Comparison of ENCODE assay signal across 16 cellular contexts in genomic region chr7:151800391-151800790, GRCh38.
DNase-seq lines count a peak whose midpoint lies in the region; ATAC-seq, FAIRE-seq and TF ChIP-seq lines count a peak whose summit lies in the region.
"Had no signal": no experiment of that assay in that cellular context is flagged by ENCODE, and none has a peak within 500 bp of the region (broad histone marks: within the 10 kb centered on the region; RNA-seq: fewer than 3 reads in every experiment).

No MANE protein-coding gene starts in this region.

- no peaks in the 10 kb centered on the region for H3K9me3 ChIP-seq in left ventricle myocardium inferior (replicated peaks)
- no peaks in the 10 kb centered on the region for H3K9me3 ChIP-seq in heart right ventricle
- H3K9me3 ChIP-seq in kidney (ENCODE audit: control insufficient read depth in 1 of 2, low read length in 2 of 2): no peaks in the 10 kb centered on the region
- no peaks in the 10 kb centered on the region for H3K9me3 ChIP-seq in spleen

- H3K4me3 ChIP-seq in left ventricle myocardium inferior (no peak overlapping the region), heart right ventricle (no peak overlapping the region), kidney (ENCODE audit: low read length in 2 of 2) (no peak overlapping the region), spleen (no peak overlapping the region)
- H3K4me3 ChIP-seq: BLaER1 treated with 17β-estradiol and CSF1 and Interleukin-3, amounts not matched to agents 10 nM and 100 nM; GM23338 had no signal

- intact Hi-C loops in left ventricle myocardium inferior (cut with micrococcal nuclease): no loop called here
- intact Hi-C loops in heart right ventricle (cut with DNase I): no loop called here
- intact Hi-C loops in kidney (cut with DNase I): no loop called here
- intact Hi-C loops in spleen (cut with DNase I; ENCODE audit: low total_unique reads): no loop called here

- H3K4me1 ChIP-seq in left ventricle myocardium inferior (peaks cover 24% of the 10 kb centered on the region), heart right ventricle (peaks cover 0 to 28% (median 10%) of the 10 kb centered on the region in 9 donors), kidney (ENCODE audit: control insufficient read depth in 1 of 2, insufficient read depth in 1 of 2, low read depth in 1 of 2, low read length in 2 of 2) (peaks cover 8 to 14% of the 10 kb centered on the region in 2 donors), spleen (peaks cover 1 to 33% (median 18%) of the 10 kb centered on the region in 6 donors)

- no peaks in the 10 kb centered on the region for H3K36me3 Mint-ChIP-seq in activated T-helper 17 cell treated with anti-CD3 and anti-CD28 coated beads, Interleukin-2, amount 50 U/mL, for 72 hours (ENCODE audit: low read depth)

- peak; percentile 6 for DNase-seq in left ventricle myocardium inferior
- DNase-seq in heart right ventricle: no peak
- DNase-seq in kidney: peak; percentile 26
- DNase-seq in spleen: peak; percentile 59
- no peak for DNase-seq in activated CD4-positive, CD25-positive, alpha-beta regulatory T cell (lab: John Stamatoyannopoulos, UW)
- DNase-seq: ACHN; Calu3; CD4-positive, alpha-beta T cell; DMS 273 treated with DMSO at 0.1 percent for 48 hours; H7 had no signal

- peaks cover 15% of the 10 kb centered on the region for H3K4me1 Mint-ChIP-seq in activated T-helper 17 cell treated with anti-CD3 and anti-CD28 coated beads, Interleukin-2, amount 50 U/mL, for 72 hours
- H3K4me1 Mint-ChIP-seq: GM23338 had no signal

- H3K9ac ChIP-seq in kidney (ENCODE audit: low read length in 2 of 2): no peak overlapping the region
- H3K9ac ChIP-seq: BLaER1 treated with 17β-estradiol and CSF1 and Interleukin-3, amounts not matched to agents 10 nM and 100 nM had no signal

- H3K9me3 Mint-ChIP-seq in activated T-helper 17 cell treated with anti-CD3 and anti-CD28 coated beads, Interleukin-2, amount 50 U/mL, for 72 hours: no peaks in the 10 kb centered on the region
- H3K9me3 Mint-ChIP-seq: CD4-positive, alpha-beta T cell; GM23338 had no signal

- peak overlapping the region; percentile 28 for H3K27ac Mint-ChIP-seq in activated T-helper 17 cell treated with anti-CD3 and anti-CD28 coated beads, Interleukin-2, amount 50 U/mL, for 72 hours
- H3K27ac Mint-ChIP-seq: CD4-positive, alpha-beta T cell; GM23338 had no signal

- no peak for FAIRE-seq in kidney (lab: Jason Lieb, UNC)
- FAIRE-seq: HTR-8/SVneo had no signal

- no peak overlapping the region for H3K4me3 Mint-ChIP-seq in activated T-helper 17 cell treated with anti-CD3 and anti-CD28 coated beads, Interleukin-2, amount 50 U/mL, for 72 hours
- H3K4me3 Mint-ChIP-seq: CD4-positive, alpha-beta T cell; GM23338 had no signal

- WGBS in heart right ventricle, 2 donors: 94 to 98% methylated on average over 7 of the region's 7 CpGs
- 72 to 95% (median 92%) methylated on average over 7 of the region's 7 CpGs for WGBS in spleen, 5 donors

- H3K36me3 ChIP-seq in left ventricle myocardium inferior: no peaks in the 10 kb centered on the region
- no peaks in the 10 kb centered on the region for H3K36me3 ChIP-seq in heart right ventricle
- H3K36me3 ChIP-seq in kidney (ENCODE audit: control insufficient read depth in 1 of 2, insufficient read depth in 2 of 2, low read length in 2 of 2): no peaks in the 10 kb centered on the region
- peaks cover 0 to 8% (median 0%) of the 10 kb centered on the region in 6 donors for H3K36me3 ChIP-seq in spleen

- no peak for ATAC-seq in heart right ventricle
- no peak for ATAC-seq in activated T-helper 17 cell treated with anti-CD3 and anti-CD28 coated beads, Interleukin-2, amount 50 U/mL, for 72 hours (replicated peaks)
- no peak for ATAC-seq in GM21717 (IDR thresholded peaks at IDR 0.05; ENCODE audit: unreplicated experiment)
- ATAC-seq in HG03460 (IDR thresholded peaks at IDR 0.05; ENCODE audit: unreplicated experiment): no peak
- ATAC-seq: GM23338 had no signal

- no peak for TF ChIP-seq POLR2A in spleen (IDR thresholded peaks at IDR 0.05)

- H3K27me3 ChIP-seq in left ventricle myocardium inferior (ENCODE audit: low read depth): no peaks in the 10 kb centered on the region
- no peaks in the 10 kb centered on the region for H3K27me3 ChIP-seq in heart right ventricle
- no peaks in the 10 kb centered on the region for H3K27me3 ChIP-seq in spleen (replicated peaks in 1 of 7)
- H3K27me3 ChIP-seq: BLaER1 treated with 17β-estradiol and CSF1 and Interleukin-3, amounts not matched to agents 10 nM and 100 nM had no signal

- H3K27me3 Mint-ChIP-seq in activated T-helper 17 cell treated with anti-CD3 and anti-CD28 coated beads, Interleukin-2, amount 50 U/mL, for 72 hours: no peaks in the 10 kb centered on the region
- H3K27me3 Mint-ChIP-seq: CD4-positive, alpha-beta T cell had no signal

- TF ChIP-seq CTCF in left ventricle myocardium inferior (IDR thresholded peaks at IDR 0.05; ENCODE audit: borderline replicate concordance): no peak
- TF ChIP-seq CTCF in heart right ventricle (IDR thresholded peaks at IDR 0.05): no peak
- no peak for TF ChIP-seq CTCF in kidney (IDR thresholded peaks at IDR 0.05; ENCODE audit: borderline replicate concordance, extremely low read depth, insufficient read depth)
- no peak for TF ChIP-seq CTCF in spleen (IDR thresholded peaks at IDR 0.05 in 8 of 11, conservative IDR thresholded peaks at IDR 0.05 in 3 of 11)

- H3K27ac ChIP-seq in left ventricle myocardium inferior (replicated peaks) (no peak overlapping the region), heart right ventricle (no peak overlapping the region), kidney (ENCODE audit: low read depth in 2 of 2, low read length in 2 of 2) (no peak overlapping the region), spleen (no peak overlapping the region)

Comparison
In these comparisons a context has a peak if more than half of its experiments do, and no peak if none do; other contexts are left out.
1. DNase-seq: peak in left ventricle myocardium inferior (single experiment), kidney (single experiment) and spleen (single experiment); none in heart right ventricle (0 of 2) and activated CD4-positive, CD25-positive, alpha-beta regulatory T cell (0 of 4).